Comparison of ENCODE assay signal across 9 cellular contexts in genomic region chr1:153991806-153992205, GRCh38. TPM values are rescaled to one million over a fixed set of nuclear protein-coding genes. Genes with fewer than 3 reads are reported as not detected.
DNase-seq lines count a peak whose midpoint lies in the region; ATAC-seq and TF ChIP-seq lines count a peak whose summit lies in the region.
"Had no signal": no experiment of that assay in that cellular context is flagged by ENCODE, and none has a peak within 500 bp of the region (broad histone marks: within the 10 kb centered on the region; RNA-seq: fewer than 3 reads in every experiment).

No MANE protein-coding gene starts in this region.

- peaks cover 22% of the 10 kb centered on the region for H3K4me1 ChIP-seq in adipocyte (ENCODE audit: control insufficient read depth, insufficient read depth, low read length)
- peaks cover 19 to 33% of the 10 kb centered on the region in 2 donors for H3K4me1 ChIP-seq in left lung
- H3K4me1 ChIP-seq in tibial artery = peaks cover 0 to 38% (median 30%) of the 10 kb centered on the region in 4 donors

- intact Hi-C loops in left lung (cut with DNase I) (no loop called here), tibial artery (cut with DNase I; ENCODE audit: low total_unique reads) (no loop called here)

- TF ChIP-seq CTCF in left lung (IDR thresholded peaks at IDR 0.05) (no peak), tibial artery (IDR thresholded peaks at IDR 0.05) (no peak)

- H3K9me3 ChIP-seq in adipocyte (ENCODE audit: control insufficient read depth, low read length) = no peaks in the 10 kb centered on the region
- H3K9me3 ChIP-seq in left lung = no peaks in the 10 kb centered on the region
- H3K9me3 ChIP-seq in tibial artery = no peaks in the 10 kb centered on the region

- H3K36me3 ChIP-seq in adipocyte (ENCODE audit: control insufficient read depth, insufficient read depth, low read length, severe bottlenecking) (peaks cover 35% of the 10 kb centered on the region), left lung (peaks cover 0 to 48% of the 10 kb centered on the region in 2 donors), tibial artery (peaks cover 43 to 52% (median 44%) of the 10 kb centered on the region in 3 donors)

- no peak for DNase-seq in activated T-cell treated with anti-CD3 and anti-CD28 coated beads, Interleukin-2, amount 50 U/mL, for 24 hours
- no peak for DNase-seq in activated T-cell treated with anti-CD3 and anti-CD28 coated beads, Interleukin-2, amount 50 U/mL, for 48 hours
- DNase-seq in adipocyte (ENCODE audit: low read depth) (no peak), left lung (no peak), tibial artery (no peak), NCI-H345 treated with DMSO at 0.1 percent for 48 hours (lab: John Stamatoyannopoulos, UW; ENCODE audit: unreplicated experiment) (no peak), DMS79 treated with DMSO at 0.1 percent for 48 hours (lab: John Stamatoyannopoulos, UW) (no peak)
- DNase-seq: islet precursor cell had no signal

- peak overlapping the region; percentile 99 for H3K9ac ChIP-seq in adipocyte (ENCODE audit: low read length)

- H3K4me1 Mint-ChIP-seq in activated T-cell treated with anti-CD3 and anti-CD28 coated beads, Interleukin-2, amount 50 U/mL, for 24 hours (ENCODE audit: low read depth) = peaks cover 38% of the 10 kb centered on the region

- peak overlapping the region; percentile 99 for H3K4me3 Mint-ChIP-seq in activated T-cell treated with anti-CD3 and anti-CD28 coated beads, Interleukin-2, amount 50 U/mL, for 24 hours

- peaks cover 2% of the 10 kb centered on the region for H3K9me3 Mint-ChIP-seq in activated T-cell treated with anti-CD3 and anti-CD28 coated beads, Interleukin-2, amount 50 U/mL, for 24 hours

- ATAC-seq in left lung (no peak), HG03457 (IDR thresholded peaks at IDR 0.05; ENCODE audit: unreplicated experiment) (no peak)

- H3K36me3 Mint-ChIP-seq in activated T-cell treated with anti-CD3 and anti-CD28 coated beads, Interleukin-2, amount 50 U/mL, for 24 hours (ENCODE audit: low read depth) = peaks cover 55% of the 10 kb centered on the region

- H3K27me3 Mint-ChIP-seq in activated T-cell treated with anti-CD3 and anti-CD28 coated beads, Interleukin-2, amount 50 U/mL, for 24 hours = no peaks in the 10 kb centered on the region

- H3K4me3 ChIP-seq in adipocyte (ENCODE audit: low read length) (peak overlapping the region; percentile 97), left lung (peak overlapping the region; percentile 62 to 76), tibial artery (peak overlapping the region; percentile 72 to 76)

- no peaks in the 10 kb centered on the region for H3K27me3 ChIP-seq in adipocyte (replicated peaks; ENCODE audit: control insufficient read depth, insufficient read depth, low read length)
- H3K27me3 ChIP-seq in left lung = no peaks in the 10 kb centered on the region
- no peaks in the 10 kb centered on the region for H3K27me3 ChIP-seq in tibial artery

- peak overlapping the region; percentile 99 for H3K27ac Mint-ChIP-seq in activated T-cell treated with anti-CD3 and anti-CD28 coated beads, Interleukin-2, amount 50 U/mL, for 24 hours

- H3K27ac ChIP-seq in left lung (peak overlapping the region; percentile 87 to 93), tibial artery (peak overlapping the region; percentile 90 to 91)

RNA-seq across cellular contexts. Expression of gene RPS27, which starts 1.2 kb away (rescaled TPM):
- 1,000 to 10,000 TPM; 1,116 to 1,380 TPM for total RNA-seq in left lung

RNA-seq across cellular contexts. Expression of gene RAB13, which starts 5.7 kb away (rescaled TPM):
- 100 to 1,000 TPM; 122 to 124 TPM for total RNA-seq in left lung

RNA-seq across cellular contexts. Expression of gene JTB, which starts 14.3 kb away (rescaled TPM):
- 100 to 1,000 TPM; 142 to 148 TPM for total RNA-seq in left lung

RNA-seq across cellular contexts. Expression of gene CREB3L4, which starts 24.1 kb away (rescaled TPM):
- 1 to 10 TPM; 9.3 to 10.0 TPM for total RNA-seq in left lung

RNA-seq across cellular contexts. Expression of gene SLC39A1, which starts 28.5 kb away (rescaled TPM):
- total RNA-seq in left lung = 100 to 1,000 TPM; 111 to 185 TPM
